8 cellular contexts compared by ENCODE assay signal in genomic region chr13:106534844-106535551, GRCh38. TPM values are rescaled to one million over a fixed set of nuclear protein-coding genes. Genes with fewer than 3 reads are reported as not detected.
DNase-seq lines count a peak whose midpoint lies in the region; ATAC-seq and TF ChIP-seq lines count a peak whose summit lies in the region.

No MANE protein-coding gene starts in this region.

- H4K20me1 ChIP-seq in fibroblast of lung (ENCODE audit: control insufficient read depth, extremely low read depth, insufficient read depth, low read length), result no peaks in the 10 kb centered on the region

- no peaks in the 10 kb centered on the region for H3K27me3 ChIP-seq in fibroblast of lung (ENCODE audit: control insufficient read depth, insufficient read depth, low read length)

- H2AFZ ChIP-seq in fibroblast of lung (ENCODE audit: low read length), result peak overlapping the region; percentile 66

- H3K4me2 ChIP-seq in fibroblast of lung (ENCODE audit: extremely low read depth, insufficient read depth, low read length), result peak overlapping the region; percentile 19

- H3K36me3 ChIP-seq in fibroblast of lung (ENCODE audit: control insufficient read depth, insufficient read depth, low read length), result no peaks in the 10 kb centered on the region

- H3K4me3 Mint-ChIP-seq in nephron progenitor cell, result peak overlapping the region; percentile 94

- ATAC-seq in HG03520 (IDR thresholded peaks at IDR 0.05; ENCODE audit: unreplicated experiment), result peak; percentile 22

- peak overlapping the region; percentile 72 for H3K27ac ChIP-seq in fibroblast of lung (ENCODE audit: insufficient read depth, low read length)

- H3K36me3 Mint-ChIP-seq in nephron progenitor cell (ENCODE audit: low read depth), result no peaks in the 10 kb centered on the region

- peak overlapping the region; percentile 63 for H3K9ac ChIP-seq in fibroblast of lung (ENCODE audit: insufficient read depth, low read length)

- peak overlapping the region; percentile 74 for H3K27ac Mint-ChIP-seq in nephron progenitor cell

- H3K27me3 Mint-ChIP-seq in nephron progenitor cell (ENCODE audit: low read depth, poor library complexity), result no peaks in the 10 kb centered on the region

- H3K79me2 ChIP-seq in fibroblast of lung (ENCODE audit: control insufficient read depth, insufficient read depth, low read length), result peaks cover 39% of the 10 kb centered on the region

- no peaks in the 10 kb centered on the region for H3K4me1 ChIP-seq in fibroblast of lung (ENCODE audit: control insufficient read depth, extremely low read depth, insufficient read depth, low read length)

- DNase-seq in Daoy (ENCODE audit: low read depth) (peak; percentile 27), GM20000 (ENCODE audit: low spot score) (peak; percentile 67), fibroblast of lung (ENCODE audit: low read depth in 2 of 2) (peak; percentile 42 to 50), nephron progenitor cell (peak; percentile 53), dedifferentiated amniotic fluid mesenchymal stem cell (ENCODE audit: extremely low spot score) (no peak), NCI-H1092 (lab: John Stamatoyannopoulos, UW) (no peak)
- peak; percentile 16 for DNase-seq in activated CD8-positive, alpha-beta memory T cell treated with anti-CD3 and anti-CD28 coated beads, Interleukin-2, amount 50 U/mL, for 4 hours

- peak overlapping the region; percentile 80 to 92 (median 83) for H3K4me3 ChIP-seq in fibroblast of lung (replicated peaks in 1 of 4; ENCODE audit: control extremely low read depth in 1 of 4, insufficient read depth in 1 of 4, low read depth in 3 of 4, low read length in 4 of 4)

- no peaks in the 10 kb centered on the region for H3K9me3 ChIP-seq in fibroblast of lung (ENCODE audit: control insufficient read depth, insufficient read depth, low read depth, low read length)

- H3K9me3 Mint-ChIP-seq in nephron progenitor cell, result no peaks in the 10 kb centered on the region

- no peak for TF ChIP-seq CTCF in GM20000 (IDR thresholded peaks at IDR 0.05; ENCODE audit: extremely low read depth, missing control alignments)
- no peak for TF ChIP-seq CTCF in fibroblast of lung (conservative IDR thresholded peaks at IDR 0.05 in 1 of 2, IDR thresholded peaks at IDR 0.05 in 1 of 2; ENCODE audit: low read depth in 1 of 2, low read length in 2 of 2)
- no peak for TF ChIP-seq CTCF in nephron progenitor cell (IDR thresholded peaks at IDR 0.05)

- H3K4me1 Mint-ChIP-seq in nephron progenitor cell, result peaks cover 42% of the 10 kb centered on the region

RNA-seq across cellular contexts. Expression of gene EFNB2, which starts 0.5 kb away (rescaled TPM):
- 11.0 and 12.3 TPM in 2 replicates for total RNA-seq in Daoy (2014; rRNA removed; shearing (Covaris generic))
- total RNA-seq in fibroblast of lung, result 9.2 and 13.5 TPM in 2 replicates
- 20.0 and 28.3 TPM in 2 replicates for polyA plus RNA-seq in fibroblast of lung
- polyA plus RNA-seq in fibroblast of lung (2012), result 18.0 and 22.8 TPM in 2 replicates
- 31.4 and 33.5 TPM in 2 replicates for polyA minus RNA-seq in fibroblast of lung (ENCODE audit: low replicate concordance)

RNA-seq across cellular contexts. Expression of gene ARGLU1, which starts 32.9 kb away (rescaled TPM):
- total RNA-seq in Daoy (2014; rRNA removed; shearing (Covaris generic)), result 24.8 and 27.7 TPM in 2 replicates
- 40.3 and 45.4 TPM in 2 replicates for total RNA-seq in fibroblast of lung
- polyA plus RNA-seq in fibroblast of lung, result 38.0 and 45.6 TPM in 2 replicates
- 35.5 and 44.3 TPM in 2 replicates for polyA plus RNA-seq in fibroblast of lung (2012)
- polyA minus RNA-seq in fibroblast of lung (ENCODE audit: low replicate concordance), result 0.67 and 0.94 TPM in 2 replicates

Comparison
In these comparisons a context has a peak if more than half of its experiments do, and no peak if none do; other contexts are left out.
1. DNase-seq: peak in Daoy (single experiment), GM20000 (single experiment), activated CD8-positive, alpha-beta memory T cell treated with anti-CD3 and anti-CD28 coated beads, Interleukin-2, amount 50 U/mL, for 4 hours (single experiment), fibroblast of lung (2 of 2) and nephron progenitor cell (single experiment); none in dedifferentiated amniotic fluid mesenchymal stem cell (single experiment) and NCI-H1092 (single experiment).